8 cellular contexts compared by ENCODE assay signal in genomic region chr3:27484002-27484844, GRCh38. TPM values are rescaled to one million over a fixed set of nuclear protein-coding genes. Genes with fewer than 3 reads are reported as not detected.
A peak's percentile ranks its signal among the peaks of the same experiment; 100 is the strongest.
DNase-seq lines count a peak whose midpoint lies in the region; ATAC-seq, FAIRE-seq and TF ChIP-seq lines count a peak whose summit lies in the region.

SLC4A7 (minus strand) TSS chr3:27484384; CDS start chr3:27484126, 258 bp downstream.

- peak within 1 kb of the TSS; percentile 97 for H3K4me3 Mint-ChIP-seq in Calu3 (ENCODE audit: low read depth, unreplicated experiment)

- H3K9me3 Mint-ChIP-seq in Calu3 (ENCODE audit: low read depth, unreplicated experiment): no peaks in the 10 kb centered on the region

- H3K79me2 ChIP-seq in OCI-LY1 (ENCODE audit: insufficient read depth, low read length) (peaks cover 40% of the 10 kb centered on the region), endothelial cell of umbilical vein (ENCODE audit: control insufficient read depth, insufficient read depth, low read length) (peaks cover 48% of the 10 kb centered on the region)

- H3K36me3 ChIP-seq in HUES64 (ENCODE audit: insufficient read depth, low read length): peaks cover 4% of the 10 kb centered on the region; the same call in 1 of the 2 replicates
- no peaks in the 10 kb centered on the region for H3K36me3 ChIP-seq in OCI-LY1 (ENCODE audit: insufficient read depth, low read length)
- no peaks in the 10 kb centered on the region for H3K36me3 ChIP-seq in endothelial cell of umbilical vein (ENCODE audit: control insufficient read depth in 2 of 2, extremely low read depth in 1 of 2, insufficient read depth in 2 of 2, low read length in 2 of 2)

- H3K27me3 Mint-ChIP-seq in Calu3 (ENCODE audit: unreplicated experiment): no peaks in the 10 kb centered on the region

- H3K36me3 Mint-ChIP-seq in Calu3 (ENCODE audit: insufficient read depth, unreplicated experiment): peaks cover 23% of the 10 kb centered on the region

- H3K9me2 ChIP-seq in OCI-LY1 (ENCODE audit: low read depth, low read length): no peaks in the 10 kb centered on the region

- under 1% methylated on average over 100 of the region's 100 CpGs for WGBS in HUES64

- H3K9ac ChIP-seq in HUES64 (ENCODE audit: low read depth, low read length) (peak within 1 kb of the TSS; percentile 93), OCI-LY1 (ENCODE audit: low read length) (peak within 1 kb of the TSS; percentile 79), endothelial cell of umbilical vein (replicated peaks; ENCODE audit: extremely low read depth, insufficient read depth, low read length) (peak within 1 kb of the TSS; percentile 93)

- CTCF ChIA-PET in Calu3 (lab: Charles Lee): interaction anchor here (0.7 to 1.0 kb wide), 3 partner anchors 107 to 1029 kb away, joined by 3 to 6 read pairs (median 5); no protein-coding TSS in a partner anchor
- CTCF ChIA-PET in endothelial cell of umbilical vein (lab: Charles Lee): interaction anchor here (0.7 to 3.8 kb wide), 8 partner anchors 16 to 350 kb away, joined by 3 to 35 read pairs (median 4); no protein-coding TSS in a partner anchor

- H3K4me3 ChIP-seq in HUES64 (ENCODE audit: low read length): peak within 1 kb of the TSS; percentile 77
- H3K4me3 ChIP-seq in OCI-LY1 (ENCODE audit: low read depth, low read length, poor library complexity, severe bottlenecking): peak within 1 kb of the TSS; percentile 82
- peak within 1 kb of the TSS; percentile 79 to 93 (median 88) for H3K4me3 ChIP-seq in endothelial cell of umbilical vein (replicated peaks in 1 of 3; ENCODE audit: insufficient read depth in 1 of 3, low read depth in 1 of 3, low read length in 3 of 3)

- ATAC-seq in GM21447 (IDR thresholded peaks at IDR 0.05; ENCODE audit: unreplicated experiment): peak; percentile 83

- dilution Hi-C loops in endothelial cell of umbilical vein (cut with MboI; ENCODE audit: extremely low pct_ligation_motif_present, low sequenced_read_pairs): no loop called here

- H3K4me1 ChIP-seq in HUES64 (ENCODE audit: insufficient read depth, low read length): no peaks in the 10 kb centered on the region; the same call in 1 of the 2 replicates
- H3K4me1 ChIP-seq in OCI-LY1 (ENCODE audit: insufficient read depth, low read length, severe bottlenecking): peaks cover 37% of the 10 kb centered on the region
- peaks cover 29% of the 10 kb centered on the region for H3K4me1 ChIP-seq in endothelial cell of umbilical vein (ENCODE audit: control insufficient read depth, extremely low read depth, insufficient read depth, low read length)

- TF ChIP-seq CTCF in Calu3 (IDR thresholded peaks at IDR 0.05; ENCODE audit: unreplicated experiment) (no peak), OCI-LY1 (IDR thresholded peaks at IDR 0.05; ENCODE audit: low read length) (no peak), endothelial cell of umbilical vein (IDR thresholded peaks at IDR 0.05; ENCODE audit: extremely low read depth in 1 of 2, insufficient read depth in 1 of 2, low read depth in 1 of 2, low read length in 2 of 2) (no peak)

- peak; percentile 99 for DNase-seq in Calu3
- DNase-seq in activated CD8-positive, alpha-beta memory T cell treated with anti-CD3 and anti-CD28 coated beads, Interleukin-2, amount 50 U/mL, for 48 hours: peak; percentile 99
- DNase-seq in endothelial cell of umbilical vein (ENCODE audit: low read depth, low spot score): peak; percentile 96
- peak; percentile 90 for DNase-seq in middle frontal gyrus (ENCODE audit: extremely low spot score, low spot score)
- peak; percentile 98 to 100 for DNase-seq in stimulated activated CD8-positive, alpha-beta memory T cell treated with anti-CD3 and anti-CD28 coated beads, Interleukin-2, amount 100 ng/mL, for 48 hours (ENCODE audit: low read depth in 2 of 2)

- H3K4me2 ChIP-seq in OCI-LY1 (ENCODE audit: low read length) (peak within 1 kb of the TSS; percentile 73), endothelial cell of umbilical vein (ENCODE audit: insufficient read depth, low read length) (peak within 1 kb of the TSS; percentile 97)

- H3K27me3 ChIP-seq in HUES64 (ENCODE audit: insufficient read depth, low read length) (no peaks in the 10 kb centered on the region), OCI-LY1 (ENCODE audit: insufficient read depth, low read length) (no peaks in the 10 kb centered on the region; the same call in 1 of the 2 replicates), endothelial cell of umbilical vein (ENCODE audit: control insufficient read depth in 2 of 2, insufficient read depth in 2 of 2, low read length in 2 of 2) (no peaks in the 10 kb centered on the region)

- H3K27ac ChIP-seq in HUES64 (ENCODE audit: low read depth, low read length): peak within 1 kb of the TSS; percentile 89
- H3K27ac ChIP-seq in OCI-LY1 (ENCODE audit: low read depth, low read length, poor library complexity, severe bottlenecking): peak within 1 kb of the TSS; percentile 69
- H3K27ac ChIP-seq in endothelial cell of umbilical vein (ENCODE audit: insufficient read depth, low read depth, low read length): peak within 1 kb of the TSS; percentile 67

- intact Hi-C loops in Calu3 (cut with micrococcal nuclease; ENCODE audit: unreplicated experiment) (loop anchor here (5.0 kb wide), 2 partner anchors 48 to 158 kb away; no protein-coding TSS in a partner anchor), endothelial cell of umbilical vein (cut with micrococcal nuclease) (loop anchor here (1.0 kb wide), 6 partner anchors 50 to 197 kb away; no protein-coding TSS in a partner anchor)

- POLR2A ChIA-PET in endothelial cell of umbilical vein (lab: Charles Lee): interaction anchor here (0.6 to 1.1 kb wide), 13 partner anchors 12 to 234 kb away, joined by 3 to 11 read pairs (median 4); no protein-coding TSS in a partner anchor

- H4K20me1 ChIP-seq in OCI-LY1 (ENCODE audit: insufficient read depth, low read length) (no peaks in the 10 kb centered on the region), endothelial cell of umbilical vein (replicated peaks; ENCODE audit: control insufficient read depth, extremely low read depth, insufficient read depth, low read length) (peaks cover 2% of the 10 kb centered on the region)

- peak; percentile 96 for TF ChIP-seq POLR2A in endothelial cell of umbilical vein (IDR thresholded peaks at IDR 0.05; ENCODE audit: low read depth, low read length)

- H3K4me1 Mint-ChIP-seq in Calu3 (ENCODE audit: low read depth, unreplicated experiment): peaks cover 12% of the 10 kb centered on the region

- FAIRE-seq in endothelial cell of umbilical vein (lab: Jason Lieb, UNC): peak; percentile 92

- H3F3A ChIP-seq in OCI-LY1 (ENCODE audit: insufficient read depth, low read length): no peaks in the 10 kb centered on the region

- H3K27ac Mint-ChIP-seq in Calu3 (ENCODE audit: unreplicated experiment): peak within 1 kb of the TSS; percentile 88

- no peaks in the 10 kb centered on the region for H3K9me1 ChIP-seq in endothelial cell of umbilical vein (replicated peaks; ENCODE audit: control insufficient read depth, extremely low read depth, insufficient read depth, low read length)

- H2AFZ ChIP-seq in OCI-LY1 (ENCODE audit: low read length): no peak within 1 kb of the TSS
- peak within 1 kb of the TSS; percentile 90 for H2AFZ ChIP-seq in endothelial cell of umbilical vein (ENCODE audit: low read depth, low read length)

- H3K9me3 ChIP-seq in HUES64 (ENCODE audit: insufficient read depth, low read depth, low read length): no peaks in the 10 kb centered on the region
- no peaks in the 10 kb centered on the region for H3K9me3 ChIP-seq in OCI-LY1 (ENCODE audit: low read length)
- H3K9me3 ChIP-seq in endothelial cell of umbilical vein (replicated peaks; ENCODE audit: control insufficient read depth, insufficient read depth, low read length): no peaks in the 10 kb centered on the region

- BruUV-seq in Calu3 (replicated peaks; lab: Mats Ljungman, UMichigan) (no TSS peak), endothelial cell of umbilical vein (replicated peaks; lab: Mats Ljungman, UMichigan) (no TSS peak)

TF ChIP-seq in endothelial cell of umbilical vein, 7 proteins besides CTCF, POLR2A, EP300 and RAD21:
- TF ChIP-seq MYC (IDR thresholded peaks at IDR 0.05; ENCODE audit: low read depth, low read length): no peak
- peak; percentile 96 for TF ChIP-seq POLR2AphosphoS5 (IDR thresholded peaks at IDR 0.05; ENCODE audit: insufficient read depth, low read depth, low read length)
TF ChIP-seq in endothelial cell of umbilical vein: peak in this region for 1.

RNA-seq across cellular contexts. Expression of gene SLC4A7, which starts in this region (rescaled TPM):
- total RNA-seq in Calu3 (2022) (39.0 and 61.6 TPM in 2 replicates), endothelial cell of umbilical vein (50.9 and 58.6 TPM in 2 replicates)
- polyA plus RNA-seq in HUES64 (2013, experiment 1 of 2): 27.7 TPM
- 35.9 TPM for polyA plus RNA-seq in HUES64 (2013, experiment 2 of 2)
- 7.0 and 7.8 TPM in 2 replicates for polyA plus RNA-seq in endothelial cell of umbilical vein
- polyA plus RNA-seq in endothelial cell of umbilical vein (2011; cell fraction: cytosol; rRNA removed): 4.5 and 4.8 TPM in 2 replicates
- 42.4 and 58.2 TPM in 2 replicates for polyA plus RNA-seq in endothelial cell of umbilical vein (2011; cell fraction: nucleus; rRNA removed)
- polyA plus RNA-seq in endothelial cell of umbilical vein (2012): 20.5 and 24.2 TPM in 2 replicates
- 38.8 and 42.5 TPM in 2 replicates for polyA minus RNA-seq in endothelial cell of umbilical vein
- polyA minus RNA-seq in endothelial cell of umbilical vein (2011; cell fraction: cytosol; rRNA and poly(A)+ RNA removed): 25.2 TPM
- polyA minus RNA-seq in endothelial cell of umbilical vein (2011; cell fraction: nucleus; rRNA and poly(A)+ RNA removed): 108 and 157 TPM in 2 replicates

Comparison
In these comparisons a context has a peak if more than half of its experiments do, and no peak if none do; other contexts are left out.
1. Peak in every context shown above with its lines: DNase-seq, ATAC-seq, H3K4me3 ChIP-seq and H3K27ac ChIP-seq.